8 cellular contexts compared by ENCODE assay signal in genomic region chr12:99984271-99985128, GRCh38. TPM values are rescaled to one million over a fixed set of nuclear protein-coding genes. Genes with fewer than 3 reads are reported as not detected.
DNase-seq lines count a peak whose midpoint lies in the region; ATAC-seq and TF ChIP-seq lines count a peak whose summit lies in the region.

Gene ANKS1B, minus strand, starts transcription at chr12:99984936. Its CDS starts 699 bp downstream, at chr12:99984237.

- intact Hi-C loops in left cardiac atrium (cut with DNase I): no loop called here

- H3K36me3 ChIP-seq in adipocyte (ENCODE audit: control insufficient read depth, insufficient read depth, low read length, severe bottlenecking) (no peaks in the 10 kb centered on the region), parathyroid adenoma (ENCODE audit: control insufficient read depth, insufficient read depth, low read length) (no peaks in the 10 kb centered on the region)

- H3K9me3 ChIP-seq in adipocyte (ENCODE audit: control insufficient read depth, low read length) (no peaks in the 10 kb centered on the region), parathyroid adenoma (ENCODE audit: control insufficient read depth, low read length) (no peaks in the 10 kb centered on the region)

- peak; percentile 90 for DNase-seq in ACHN
- DNase-seq in NCI-H446 treated with DMSO at 0.1 percent for 48 hours (lab: John Stamatoyannopoulos, UW): peak; percentile 66
- DNase-seq in adipocyte (ENCODE audit: low read depth): peak; percentile 86
- DNase-seq in left cardiac atrium: peak; percentile 62
- no peak for DNase-seq in CD1c-positive myeloid dendritic cell (ENCODE audit: extremely low spot score)

- peak within 1 kb of the TSS; percentile 63 for H3K27ac ChIP-seq in parathyroid adenoma

- H3K4me1 ChIP-seq in adipocyte (ENCODE audit: control insufficient read depth, insufficient read depth, low read length): peaks cover 15% of the 10 kb centered on the region
- peaks cover 9% of the 10 kb centered on the region for H3K4me1 ChIP-seq in parathyroid adenoma

- H3K9ac ChIP-seq in adipocyte (ENCODE audit: low read length): peak within 1 kb of the TSS; percentile 86
- H3K9ac ChIP-seq in parathyroid adenoma: no peak within 1 kb of the TSS

- H3K27me3 ChIP-seq in adipocyte (replicated peaks; ENCODE audit: control insufficient read depth, insufficient read depth, low read length) (no peaks in the 10 kb centered on the region), parathyroid adenoma (ENCODE audit: control insufficient read depth, insufficient read depth, low read length) (no peaks in the 10 kb centered on the region)

- H3K4me3 ChIP-seq in adipocyte (ENCODE audit: low read length): peak within 1 kb of the TSS; percentile 88
- H3K4me3 ChIP-seq in parathyroid adenoma (ENCODE audit: low read depth, low read length): peak within 1 kb of the TSS; percentile 52

- H3K79me2 ChIP-seq in parathyroid adenoma: no peaks in the 10 kb centered on the region

- H3K4me2 ChIP-seq in parathyroid adenoma (ENCODE audit: low read length): peak within 1 kb of the TSS; percentile 70

- ATAC-seq in GM18502 (IDR thresholded peaks at IDR 0.05; ENCODE audit: poor library complexity, unreplicated experiment) (peak; percentile 74), HG03095 (IDR thresholded peaks at IDR 0.05; ENCODE audit: unreplicated experiment) (peak; percentile 60), left cardiac atrium (peak; percentile 83 to 95)

- in situ Hi-C loops in ACHN (cut with HindIII; ENCODE audit: low pct_ligation_motif_present, low pct_unique_long_range_greater_than_20kb, low sequenced_read_pairs): no loop called here

- TF ChIP-seq CTCF in parathyroid adenoma (IDR thresholded peaks at IDR 0.05): no peak

- peak within 1 kb of the TSS; percentile 97 for H2AFZ ChIP-seq in parathyroid adenoma

RNA-seq across cellular contexts. Expression of gene ANKS1B, which starts in this region (rescaled TPM):
- total RNA-seq in left cardiac atrium: 1 to 10 TPM; 3.1 TPM
